Comparison of ENCODE assay signal across 16 cellular contexts in genomic region chr12:119088917-119089667, GRCh38.
"Had no signal": no experiment of that assay in that cellular context is flagged by ENCODE, and none has a peak within 500 bp of the region (broad histone marks: within the 10 kb centered on the region; RNA-seq: fewer than 3 reads in every experiment).

No MANE protein-coding gene starts in this region.

- H3K27ac Mint-ChIP-seq: activated CD4-positive, alpha-beta T cell treated with anti-CD3 and anti-CD28 coated beads, Interleukin-2, amount 10 ng/mL, durations not matched to agents 7 days and 5 days; activated naive CD4-positive, alpha-beta T cell treated with anti-CD3 and anti-CD28 coated beads, Interleukin-2, amount 10 ng/mL, durations not matched to agents 7 days and 5 days; natural killer cell; type B pancreatic cell had no signal

- H3K27me3 ChIP-seq: colonic mucosa had no signal

- H3K4me1 Mint-ChIP-seq: activated CD4-positive, alpha-beta T cell treated with anti-CD3 and anti-CD28 coated beads, Interleukin-2, amount 10 ng/mL, durations not matched to agents 7 days and 5 days; activated naive CD4-positive, alpha-beta T cell treated with anti-CD3 and anti-CD28 coated beads, Interleukin-2, amount 10 ng/mL, durations not matched to agents 7 days and 5 days; natural killer cell had no signal

- H3K36me3 Mint-ChIP-seq: activated naive CD4-positive, alpha-beta T cell treated with anti-CD3 and anti-CD28 coated beads, Interleukin-2, amount 10 ng/mL, durations not matched to agents 7 days and 5 days; natural killer cell; type B pancreatic cell had no signal

- H3K4me1 ChIP-seq: adrenal gland, colonic mucosa, heart left ventricle, psoas muscle, sigmoid colon had no signal

- H3K4me3 Mint-ChIP-seq: activated CD4-positive, alpha-beta T cell treated with anti-CD3 and anti-CD28 coated beads, Interleukin-2, amount 10 ng/mL, durations not matched to agents 7 days and 5 days; activated naive CD4-positive, alpha-beta T cell treated with anti-CD3 and anti-CD28 coated beads, Interleukin-2, amount 10 ng/mL, durations not matched to agents 7 days and 5 days; natural killer cell; type B pancreatic cell had no signal

- H3K36me3 ChIP-seq: adrenal gland, colonic mucosa, heart left ventricle, sigmoid colon had no signal

- H3K9me3 ChIP-seq: adrenal gland, colonic mucosa, heart left ventricle, psoas muscle, sigmoid colon had no signal

- H3K27me3 Mint-ChIP-seq: activated CD4-positive, alpha-beta T cell treated with anti-CD3 and anti-CD28 coated beads, Interleukin-2, amount 10 ng/mL, durations not matched to agents 7 days and 5 days; activated naive CD4-positive, alpha-beta T cell treated with anti-CD3 and anti-CD28 coated beads, Interleukin-2, amount 10 ng/mL, durations not matched to agents 7 days and 5 days had no signal

- DNase-seq: activated CD4-positive, alpha-beta T cell treated with anti-CD3 and anti-CD28 coated beads, Interleukin-2, amount 10 ng/mL, durations not matched to agents 7 days and 5 days; activated CD4-positive, CD25-positive, alpha-beta regulatory T cell; activated CD8-positive, alpha-beta memory T cell treated with anti-CD3 and anti-CD28 coated beads for 24 hours; activated naive CD4-positive, alpha-beta T cell treated with anti-CD3 and anti-CD28 coated beads, Interleukin-2, amount 10 ng/mL, durations not matched to agents 7 days and 5 days; adrenal gland; colonic mucosa; effector CD4-positive, alpha-beta T cell; heart left ventricle; natural killer cell; psoas muscle; sigmoid colon; stimulated activated CD4-positive, alpha-beta T cell treated with anti-CD3 and anti-CD28 coated beads, Interleukin-12 subunit alpha, Interleukin-12 subunit beta, amount 100 ng/mL, for 4 hours; stimulated activated naive CD4-positive, alpha-beta T cell; substantia nigra; T-helper 2 cell had no signal

- H3K27ac ChIP-seq: adrenal gland, colonic mucosa, heart left ventricle, psoas muscle, sigmoid colon had no signal

- H3K4me3 ChIP-seq: adrenal gland, colonic mucosa, heart left ventricle, psoas muscle, sigmoid colon had no signal

- H3K9me3 Mint-ChIP-seq: activated CD4-positive, alpha-beta T cell treated with anti-CD3 and anti-CD28 coated beads, Interleukin-2, amount 10 ng/mL, durations not matched to agents 7 days and 5 days; type B pancreatic cell had no signal
